8 cellular contexts compared by ENCODE assay signal in genomic region chr3:171459942-171460225, GRCh38. TPM values are rescaled to one million over a fixed set of nuclear protein-coding genes. Genes with fewer than 3 reads are reported as not detected.
A peak's percentile ranks its signal among the peaks of the same experiment; 100 is the strongest.
DNase-seq lines count a peak whose midpoint lies in the region; ATAC-seq and TF ChIP-seq lines count a peak whose summit lies in the region.

No MANE protein-coding gene starts in this region.

- H3K27me3 Mint-ChIP-seq in activated T-helper 2 cell treated with anti-CD3 and anti-CD28 coated beads, Interferon-gamma antibody, Interleukin-2, Interleukin-4, amounts not matched to agents 10 μg/mL and 5 μg/mL and 100 μg/mL, durations not matched to agents 14 hours and 24 hours and 36 hours (ENCODE audit: low read depth): no peaks in the 10 kb centered on the region
- H3K27me3 Mint-ChIP-seq in stimulated activated naive CD8-positive, alpha-beta T cell treated with anti-CD3 and anti-CD28 coated beads, Interleukin-15, amount 100 ng/mL, for 72 hours: no peaks in the 10 kb centered on the region

- peak overlapping the region; percentile 75 for H3K9ac ChIP-seq in iPS-18a (ENCODE audit: low read length)

- peak; percentile 3 for ATAC-seq in stimulated activated naive CD8-positive, alpha-beta T cell treated with anti-CD3 and anti-CD28 coated beads, Interleukin-15, amount 100 ng/mL, for 72 hours

- H3K36me3 ChIP-seq in iPS-18a (ENCODE audit: control insufficient read depth, low read depth, low read length): no peaks in the 10 kb centered on the region

- no peak for DNase-seq in AG04450 (ENCODE audit: low read depth, low spot score)
- DNase-seq in HFF-Myc (ENCODE audit: extremely low read depth, low read depth): no peak
- peak; percentile 20 for DNase-seq in activated T-helper 2 cell treated with anti-CD3 and anti-CD28 coated beads, Interferon-gamma antibody, Interleukin-2, Interleukin-4, amounts not matched to agents 10 μg/mL and 5 μg/mL and 100 μg/mL, durations not matched to agents 14 hours and 24 hours and 36 hours (ENCODE audit: low spot score)
- no peak for DNase-seq in stimulated activated naive CD8-positive, alpha-beta T cell treated with anti-CD3 and anti-CD28 coated beads, Interleukin-15, amount 100 ng/mL, for 72 hours
- DNase-seq in activated gamma-delta T cell treated with Interleukin-2 at 50 U/mL for 16 hours: no peak
- no peak for DNase-seq in NCI-H82 (lab: John Stamatoyannopoulos, UW)
- DNase-seq in 8988T: no peak

- CTCF ChIA-PET in AG04450 (lab: Charles Lee): interaction anchor here (0.6 to 0.7 kb wide), 3 partner anchors 19 to 106 kb away, joined by 4 to 10 read pairs (median 7); no protein-coding TSS in a partner anchor

- H3K27me3 ChIP-seq in AG04450 (ENCODE audit: control insufficient read depth, insufficient read depth, low read length) (no peaks in the 10 kb centered on the region), iPS-18a (ENCODE audit: control insufficient read depth, insufficient read depth, low read length) (peaks cover 13% of the 10 kb centered on the region)

- peak overlapping the region; percentile 83 for H3K27ac Mint-ChIP-seq in activated T-helper 2 cell treated with anti-CD3 and anti-CD28 coated beads, Interferon-gamma antibody, Interleukin-2, Interleukin-4, amounts not matched to agents 10 μg/mL and 5 μg/mL and 100 μg/mL, durations not matched to agents 14 hours and 24 hours and 36 hours
- H3K27ac Mint-ChIP-seq in stimulated activated naive CD8-positive, alpha-beta T cell treated with anti-CD3 and anti-CD28 coated beads, Interleukin-15, amount 100 ng/mL, for 72 hours: peak overlapping the region; percentile 95 to 97

- H3K4me1 Mint-ChIP-seq in activated T-helper 2 cell treated with anti-CD3 and anti-CD28 coated beads, Interferon-gamma antibody, Interleukin-2, Interleukin-4, amounts not matched to agents 10 μg/mL and 5 μg/mL and 100 μg/mL, durations not matched to agents 14 hours and 24 hours and 36 hours (ENCODE audit: low read depth): peaks cover 44% of the 10 kb centered on the region
- H3K4me1 Mint-ChIP-seq in stimulated activated naive CD8-positive, alpha-beta T cell treated with anti-CD3 and anti-CD28 coated beads, Interleukin-15, amount 100 ng/mL, for 72 hours: peaks cover 49% of the 10 kb centered on the region

- peak overlapping the region; percentile 89 for H3K4me3 Mint-ChIP-seq in activated T-helper 2 cell treated with anti-CD3 and anti-CD28 coated beads, Interferon-gamma antibody, Interleukin-2, Interleukin-4, amounts not matched to agents 10 μg/mL and 5 μg/mL and 100 μg/mL, durations not matched to agents 14 hours and 24 hours and 36 hours (ENCODE audit: low read depth)
- peak overlapping the region; percentile 98 to 100 for H3K4me3 Mint-ChIP-seq in stimulated activated naive CD8-positive, alpha-beta T cell treated with anti-CD3 and anti-CD28 coated beads, Interleukin-15, amount 100 ng/mL, for 72 hours

- H3K9me3 ChIP-seq in AG04450 (ENCODE audit: control insufficient read depth, insufficient read depth, low read length): no peaks in the 10 kb centered on the region; the same call in 1 of the 2 replicates
- no peaks in the 10 kb centered on the region for H3K9me3 ChIP-seq in iPS-18a (ENCODE audit: control insufficient read depth, low read depth, low read length)

- H3K27ac ChIP-seq in AG04450 (ENCODE audit: low read depth, low read length) (peak overlapping the region; percentile 21), iPS-18a (ENCODE audit: low read length) (no peak overlapping the region)

- H3K4me1 ChIP-seq in iPS-18a (ENCODE audit: control insufficient read depth, low read depth, low read length): peaks cover 43% of the 10 kb centered on the region

- POLR2A ChIA-PET in AG04450 (lab: Yijun Ruan, JAX): interaction anchor here (0.7 kb wide), 1 partner anchor 17 kb away, joined by 4 read pairs; no protein-coding TSS in a partner anchor

- peak overlapping the region; percentile 89 for H3K4me3 ChIP-seq in AG04450 (ENCODE audit: low read depth, low read length)
- H3K4me3 ChIP-seq in HFF-Myc (replicated peaks; ENCODE audit: low read depth, low read length): peak overlapping the region; percentile 62
- peak overlapping the region; percentile 87 for H3K4me3 ChIP-seq in iPS-18a (ENCODE audit: low read length)

- intact Hi-C loops in activated T-helper 2 cell treated with anti-CD3 and anti-CD28 coated beads, Interferon-gamma antibody, Interleukin-2, Interleukin-4, amounts not matched to agents 10 μg/mL and 5 μg/mL and 100 μg/mL, durations not matched to agents 14 hours and 24 hours and 36 hours (cut with micrococcal nuclease): loop anchor here (1.0 to 5.0 kb wide), 13 partner anchors 20 to 1057 kb away; partner anchors contain the start of gene PLD1

- peaks cover 7% of the 10 kb centered on the region for H3K36me3 Mint-ChIP-seq in activated T-helper 2 cell treated with anti-CD3 and anti-CD28 coated beads, Interferon-gamma antibody, Interleukin-2, Interleukin-4, amounts not matched to agents 10 μg/mL and 5 μg/mL and 100 μg/mL, durations not matched to agents 14 hours and 24 hours and 36 hours (ENCODE audit: low read depth)

- TF ChIP-seq CTCF in AG04450 (IDR thresholded peaks at IDR 0.05; ENCODE audit: low read depth, low read length) (no peak), HFF-Myc (IDR thresholded peaks at IDR 0.05; ENCODE audit: low read depth, low read length, missing control alignments) (no peak)

- H3K9me3 Mint-ChIP-seq in activated T-helper 2 cell treated with anti-CD3 and anti-CD28 coated beads, Interferon-gamma antibody, Interleukin-2, Interleukin-4, amounts not matched to agents 10 μg/mL and 5 μg/mL and 100 μg/mL, durations not matched to agents 14 hours and 24 hours and 36 hours: no peaks in the 10 kb centered on the region
- no peaks in the 10 kb centered on the region for H3K9me3 Mint-ChIP-seq in stimulated activated naive CD8-positive, alpha-beta T cell treated with anti-CD3 and anti-CD28 coated beads, Interleukin-15, amount 100 ng/mL, for 72 hours

RNA-seq across cellular contexts. Expression of gene TNIK, which starts 0.3 kb away (rescaled TPM):
- polyA plus RNA-seq in AG04450 (2011; rRNA removed): 9.0 and 9.5 TPM in 2 replicates
- polyA minus RNA-seq in AG04450 (2011; rRNA and poly(A)+ RNA removed): 13.3 and 16.8 TPM in 2 replicates
- 39.9 and 44.0 TPM in 2 replicates for total RNA-seq in activated T-helper 2 cell treated with anti-CD3 and anti-CD28 coated beads, Interferon-gamma antibody, Interleukin-2, Interleukin-4, amounts not matched to agents 10 μg/mL and 5 μg/mL and 100 μg/mL, durations not matched to agents 14 hours and 24 hours and 36 hours
